Comparison of ENCODE assay signal across 8 cellular contexts in genomic region chr5:147887026-147887627, GRCh38. TPM values are rescaled to one million over a fixed set of nuclear protein-coding genes. Genes with fewer than 3 reads are reported as not detected.
DNase-seq lines count a peak whose midpoint lies in the region; ATAC-seq, FAIRE-seq and TF ChIP-seq lines count a peak whose summit lies in the region.

No MANE protein-coding gene starts in this region.

- no peak overlapping the region for H3K4me2 ChIP-seq in endothelial cell of umbilical vein (ENCODE audit: insufficient read depth, low read length)

- H3K27me3 ChIP-seq in heart left ventricle, result no peaks in the 10 kb centered on the region
- H3K27me3 ChIP-seq in endothelial cell of umbilical vein (ENCODE audit: control insufficient read depth in 2 of 2, insufficient read depth in 2 of 2, low read length in 2 of 2), result no peaks in the 10 kb centered on the region

- no peak overlapping the region for H2AFZ ChIP-seq in endothelial cell of umbilical vein (ENCODE audit: low read depth, low read length)

- H3K36me3 ChIP-seq in heart left ventricle (no peaks in the 10 kb centered on the region), endothelial cell of umbilical vein (ENCODE audit: control insufficient read depth in 2 of 2, extremely low read depth in 1 of 2, insufficient read depth in 2 of 2, low read length in 2 of 2) (no peaks in the 10 kb centered on the region)

- H3K4me1 ChIP-seq in heart left ventricle (peaks cover 0 to 15% (median 0%) of the 10 kb centered on the region in 12 donors), endothelial cell of umbilical vein (ENCODE audit: control insufficient read depth, extremely low read depth, insufficient read depth, low read length) (peaks cover 2% of the 10 kb centered on the region)

- H3K27ac ChIP-seq in heart left ventricle (no peak overlapping the region), endothelial cell of umbilical vein (ENCODE audit: insufficient read depth, low read depth, low read length) (no peak overlapping the region)

- intact Hi-C loops in heart left ventricle (cut with DNase I), result loop anchor here in 9 of 10 donors (1.0 to 10.0 kb wide), 5 partner anchors 28 to 48 kb away; no protein-coding TSS in a partner anchor
- intact Hi-C loops in cardiac septum (cut with DNase I), result no loop called here
- intact Hi-C loops in endothelial cell of umbilical vein (cut with micrococcal nuclease), result loop anchor here (1.0 to 2.0 kb wide), 3 partner anchors 30 to 234 kb away; no protein-coding TSS in a partner anchor

- TF ChIP-seq POLR2A in heart left ventricle (IDR thresholded peaks at IDR 0.05), result no peak
- TF ChIP-seq POLR2A in endothelial cell of umbilical vein (IDR thresholded peaks at IDR 0.05; ENCODE audit: low read depth, low read length), result no peak

- H3K4me3 ChIP-seq in heart left ventricle, result no peak overlapping the region
- no peak overlapping the region for H3K4me3 ChIP-seq in endothelial cell of umbilical vein (replicated peaks in 1 of 3; ENCODE audit: insufficient read depth in 1 of 3, low read depth in 1 of 3, low read length in 3 of 3)

- 14 to 20% (median 19%) methylated on average over 3 of the region's 3 CpGs for WGBS in heart left ventricle, 4 donors

- FAIRE-seq in endothelial cell of umbilical vein (lab: Jason Lieb, UNC), result no peak

- DNase-seq in heart left ventricle (no peak), cardiac septum (ENCODE audit: low spot score) (no peak), NOMO-1 treated with DMSO at 0.1 percent for 48 hours (lab: John Stamatoyannopoulos, UW; ENCODE audit: unreplicated experiment) (peak; percentile 45), endothelial cell of umbilical vein (ENCODE audit: low read depth, low spot score) (peak; percentile 67), pons (ENCODE audit: low spot score) (peak; percentile 53)
- no peak for DNase-seq in stimulated activated naive CD4-positive, alpha-beta T cell treated with Interleukin-2 at 50 U/mL for 16 hours (lab: John Stamatoyannopoulos, UW)

- dilution Hi-C loops in endothelial cell of umbilical vein (cut with MboI; ENCODE audit: extremely low pct_ligation_motif_present, low sequenced_read_pairs), result no loop called here

- no peak overlapping the region for H3K9ac ChIP-seq in endothelial cell of umbilical vein (replicated peaks; ENCODE audit: extremely low read depth, insufficient read depth, low read length)

- POLR2A ChIA-PET in endothelial cell of umbilical vein (lab: Charles Lee), result no interaction called here

- H3K9me3 ChIP-seq in heart left ventricle (no peaks in the 10 kb centered on the region), endothelial cell of umbilical vein (replicated peaks; ENCODE audit: control insufficient read depth, insufficient read depth, low read length) (no peaks in the 10 kb centered on the region)

- no peaks in the 10 kb centered on the region for H3K9me1 ChIP-seq in endothelial cell of umbilical vein (replicated peaks; ENCODE audit: control insufficient read depth, extremely low read depth, insufficient read depth, low read length)

- no TSS peak for BruUV-seq in endothelial cell of umbilical vein (replicated peaks; lab: Mats Ljungman, UMichigan)

- CTCF ChIA-PET in endothelial cell of umbilical vein (lab: Charles Lee), result interaction anchor here (0.6 to 6.0 kb wide), 30 partner anchors 9 to 844 kb away, joined by 3 to 183 read pairs (median 4); partner anchors contain the start of gene C5orf46

- peak; percentile 22 to 65 (median 50) for TF ChIP-seq CTCF in heart left ventricle (IDR thresholded peaks at IDR 0.05)
- TF ChIP-seq CTCF in endothelial cell of umbilical vein (IDR thresholded peaks at IDR 0.05; ENCODE audit: extremely low read depth in 1 of 2, insufficient read depth in 1 of 2, low read depth in 1 of 2, low read length in 2 of 2), result peak; percentile 37 to 39

- ATAC-seq in heart left ventricle, result no peak
- ATAC-seq in HG03342 (IDR thresholded peaks at IDR 0.05; ENCODE audit: unreplicated experiment), result no peak
- ATAC-seq in GM18867 (IDR thresholded peaks at IDR 0.05; ENCODE audit: unreplicated experiment), result no peak

- H3K79me2 ChIP-seq in endothelial cell of umbilical vein (ENCODE audit: control insufficient read depth, insufficient read depth, low read length), result no peaks in the 10 kb centered on the region

- no peaks in the 10 kb centered on the region for H4K20me1 ChIP-seq in endothelial cell of umbilical vein (replicated peaks; ENCODE audit: control insufficient read depth, extremely low read depth, insufficient read depth, low read length)

TF ChIP-seq in endothelial cell of umbilical vein, 7 proteins besides CTCF, POLR2A, EP300 and RAD21:
- TF ChIP-seq MYC (IDR thresholded peaks at IDR 0.05; ENCODE audit: low read depth, low read length), result no peak
- TF ChIP-seq FOS (IDR thresholded peaks at IDR 0.05; ENCODE audit: borderline replicate concordance, insufficient read depth, low read length), result no peak
- TF ChIP-seq JUN (IDR thresholded peaks at IDR 0.05; ENCODE audit: borderline replicate concordance, insufficient read depth, insufficient read length, low read depth), result no peak
- TF ChIP-seq EZH2 (IDR thresholded peaks at IDR 0.05; ENCODE audit: borderline replicate concordance, low read depth, low read length, severe bottlenecking), result no peak
- no peak for TF ChIP-seq GATA2 (IDR thresholded peaks at IDR 0.05; ENCODE audit: insufficient read depth, insufficient read length, low read depth, low read length)
- no peak for TF ChIP-seq MAX (IDR thresholded peaks at IDR 0.05; ENCODE audit: insufficient read depth, insufficient read length)
- TF ChIP-seq POLR2AphosphoS5 (IDR thresholded peaks at IDR 0.05; ENCODE audit: insufficient read depth, low read depth, low read length), result no peak

RNA-seq across cellular contexts. Expression of gene SCGB3A2, which starts 8.6 kb away (rescaled TPM):
- total RNA-seq in heart left ventricle (not detected), cardiac septum (not detected), endothelial cell of umbilical vein (not detected in 2 replicates)
- polyA plus RNA-seq in heart left ventricle (under 1 TPM in 1 of 2 donors, not detected in 1; 0.30 TPM), endothelial cell of umbilical vein (not detected in 2 replicates)
- not detected in 2 replicates for polyA plus RNA-seq in endothelial cell of umbilical vein (2011; cell fraction: cytosol; rRNA removed)
- polyA plus RNA-seq in endothelial cell of umbilical vein (2011; cell fraction: nucleus; rRNA removed), result not detected in 2 replicates
- not detected in 2 replicates for polyA plus RNA-seq in endothelial cell of umbilical vein (2012)
- polyA minus RNA-seq in endothelial cell of umbilical vein, result not detected in 2 replicates
- polyA minus RNA-seq in endothelial cell of umbilical vein (2011; cell fraction: cytosol; rRNA and poly(A)+ RNA removed), result not detected
- not detected in 2 replicates for polyA minus RNA-seq in endothelial cell of umbilical vein (2011; cell fraction: nucleus; rRNA and poly(A)+ RNA removed)

RNA-seq across cellular contexts. Expression of gene C5orf46, which starts 19.2 kb away (rescaled TPM):
- 10 to 100 TPM in 1 of 9 donors, 1 to 10 TPM in 7, not detected in 1; 3.8 to 14.1 (median 6.1) TPM for total RNA-seq in heart left ventricle
- polyA plus RNA-seq in heart left ventricle, result 10 to 100 TPM in 1 of 2 donors, 1 to 10 TPM in 1; 7.9 to 28.6 TPM
- total RNA-seq in cardiac septum, result 13.0 TPM
- not detected in 2 replicates for total RNA-seq in endothelial cell of umbilical vein
- polyA plus RNA-seq in endothelial cell of umbilical vein, result 0.66 and 2.3 TPM in 2 replicates
- 1.0 and 1.1 TPM in 2 replicates for polyA plus RNA-seq in endothelial cell of umbilical vein (2011; cell fraction: cytosol; rRNA removed)
- 0.93 and 1.1 TPM in 2 replicates for polyA plus RNA-seq in endothelial cell of umbilical vein (2011; cell fraction: nucleus; rRNA removed)
- polyA plus RNA-seq in endothelial cell of umbilical vein (2012), result 0.78 and 2.2 TPM in 2 replicates
- 0.42 TPM in 1 of 2 replicates, not detected in the other for polyA minus RNA-seq in endothelial cell of umbilical vein
- not detected for polyA minus RNA-seq in endothelial cell of umbilical vein (2011; cell fraction: cytosol; rRNA and poly(A)+ RNA removed)
- polyA minus RNA-seq in endothelial cell of umbilical vein (2011; cell fraction: nucleus; rRNA and poly(A)+ RNA removed), result 1.9 TPM in 1 of 2 replicates, not detected in the other

RNA-seq across cellular contexts. Expression of gene SPINK1, which starts 55.7 kb away (rescaled TPM):
- total RNA-seq in heart left ventricle (10 to 100 TPM in 1 of 9 donors, 1 to 10 TPM in 3, under 1 TPM in 2, not detected in 3; 0.58 to 32.4 (median 3.5) TPM), cardiac septum (1.8 TPM), endothelial cell of umbilical vein (not detected in 2 replicates)
- polyA plus RNA-seq in heart left ventricle (10 to 100 TPM in 1 of 2 donors, under 1 TPM in 1; 0.50 to 29.0 TPM), endothelial cell of umbilical vein (not detected in 2 replicates)
- not detected in 2 replicates for polyA plus RNA-seq in endothelial cell of umbilical vein (2011; cell fraction: cytosol; rRNA removed)
- polyA plus RNA-seq in endothelial cell of umbilical vein (2011; cell fraction: nucleus; rRNA removed), result not detected in 2 replicates
- polyA plus RNA-seq in endothelial cell of umbilical vein (2012), result not detected in 2 replicates
- not detected in 2 replicates for polyA minus RNA-seq in endothelial cell of umbilical vein
- polyA minus RNA-seq in endothelial cell of umbilical vein (2011; cell fraction: cytosol; rRNA and poly(A)+ RNA removed), result not detected
- polyA minus RNA-seq in endothelial cell of umbilical vein (2011; cell fraction: nucleus; rRNA and poly(A)+ RNA removed), result not detected in 2 replicates

Comparison
In these comparisons a context has a peak if more than half of its experiments do, and no peak if none do; other contexts are left out.
1. DNase-seq: peak in NOMO-1 treated with DMSO at 0.1 percent for 48 hours (single experiment), endothelial cell of umbilical vein (single experiment) and pons (single experiment); none in heart left ventricle (0 of 5), cardiac septum (single experiment) and stimulated activated naive CD4-positive, alpha-beta T cell treated with Interleukin-2 at 50 U/mL for 16 hours (single experiment).